ENCODE assay signal across 8 cellular contexts in the genomic region with DNA sequence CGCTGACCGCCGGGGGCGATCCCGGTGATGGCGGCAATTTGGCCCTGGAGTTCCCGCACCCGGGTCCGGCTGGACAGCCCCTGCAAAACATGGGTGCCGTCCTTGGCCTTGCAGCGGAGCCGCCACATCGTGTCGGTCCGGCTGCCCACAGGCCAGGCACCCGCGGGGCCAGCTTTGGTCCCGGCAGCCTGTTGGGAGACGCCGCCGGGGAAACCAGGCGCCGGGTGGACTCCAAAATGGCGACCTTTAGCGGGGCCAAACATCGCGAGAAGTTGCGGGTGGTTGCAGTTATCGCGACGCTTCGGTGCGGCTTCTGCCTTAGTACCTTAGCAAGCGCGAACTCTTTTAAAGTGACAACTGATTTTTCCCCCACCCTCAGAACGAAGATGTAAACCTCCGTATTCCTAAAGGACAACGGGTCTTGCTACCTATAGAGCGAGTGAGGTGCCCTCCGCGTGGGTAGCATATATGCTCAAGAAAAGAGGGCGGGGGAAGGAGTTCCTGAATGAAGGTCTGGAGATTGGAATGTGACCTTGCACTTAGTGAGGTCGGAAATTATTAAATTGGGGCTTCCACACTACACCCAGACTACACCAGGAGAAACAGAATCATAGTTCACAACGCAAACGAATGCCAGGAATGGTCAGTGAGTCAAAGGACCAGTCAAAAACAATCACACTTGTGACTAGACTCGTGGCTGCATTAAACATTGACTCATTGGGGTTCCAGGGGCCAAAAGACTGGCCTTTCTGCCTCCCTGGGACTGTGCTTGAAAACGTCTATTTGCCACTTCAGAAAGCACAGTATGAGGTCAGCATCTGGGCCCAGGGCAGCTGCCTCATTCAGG. TPM values are rescaled to one million over a fixed set of nuclear protein-coding genes. Genes with fewer than 3 reads are reported as not detected.
DNase-seq lines count a peak whose midpoint lies in the region; ATAC-seq and TF ChIP-seq lines count a peak whose summit lies in the region.

YOD1 (minus strand) TSS at position 441 of the 847 bp plus-strand sequence; CDS start at position 263, 178 bp downstream.

- peak; percentile 94 for DNase-seq in HFFc6
- DNase-seq in NCI-H1694 (lab: John Stamatoyannopoulos, UW) = peak; percentile 42
- peak in 54 of 56 donors; percentile 34 to 89 (median 75) for DNase-seq in amygdala (lab: John Stamatoyannopoulos, UW)
- DNase-seq in left ventricle myocardium superior = peak; percentile 94
- peak; percentile 79 for DNase-seq in progenitor cell of endocrine pancreas (ENCODE audit: low spot score, unreplicated experiment)
- peak; percentile 90 to 93 for DNase-seq in upper lobe of left lung

- TF ChIP-seq POLR2A in upper lobe of left lung (IDR thresholded peaks at IDR 0.05) = peak in 3 of 4 donors; percentile 36 to 81 (median 38)

- H3K4me3 Mint-ChIP-seq in HFFc6 (peak within 1 kb of the TSS; percentile 97), progenitor cell of endocrine pancreas (ENCODE audit: low read depth) (peak within 1 kb of the TSS; percentile 97)
- peak within 1 kb of the TSS; percentile 98 for H3K4me3 Mint-ChIP-seq in T-helper 1 cell treated with Interleukin-12 subunit alpha and Interleukin-12 subunit beta and Interleukin-4 antibody, amounts not matched to agents 30 μg/mL and 1 μg/mL, for 36 hours

- H3K9me3 Mint-ChIP-seq in HFFc6 (no peaks in the 10 kb centered on the region), progenitor cell of endocrine pancreas (ENCODE audit: low read depth) (no peaks in the 10 kb centered on the region)
- no peaks in the 10 kb centered on the region for H3K9me3 Mint-ChIP-seq in T-helper 1 cell treated with Interleukin-12 subunit alpha and Interleukin-12 subunit beta and Interleukin-4 antibody, amounts not matched to agents 30 μg/mL and 1 μg/mL, for 36 hours

- peak within 1 kb of the TSS; percentile 96 for H3K27ac Mint-ChIP-seq in HFFc6
- H3K27ac Mint-ChIP-seq in T-helper 1 cell treated with Interleukin-12 subunit alpha and Interleukin-12 subunit beta and Interleukin-4 antibody, amounts not matched to agents 30 μg/mL and 1 μg/mL, for 36 hours = peak within 1 kb of the TSS; percentile 90
- H3K27ac Mint-ChIP-seq in progenitor cell of endocrine pancreas = peak within 1 kb of the TSS; percentile 98

- peak; percentile 60 for ATAC-seq in left ventricle myocardium superior
- peak; percentile 75 to 87 for ATAC-seq in upper lobe of left lung (ENCODE audit: low FRiP score in 2 of 2)

- peak within 1 kb of the TSS; percentile 97 for H3K9ac ChIP-seq in ES-I3 (ENCODE audit: low read depth, low read length)

- H3K36me3 Mint-ChIP-seq in HFFc6 (ENCODE audit: low read depth) = peaks cover 31% of the 10 kb centered on the region
- H3K36me3 Mint-ChIP-seq in T-helper 1 cell treated with Interleukin-12 subunit alpha and Interleukin-12 subunit beta and Interleukin-4 antibody, amounts not matched to agents 30 μg/mL and 1 μg/mL, for 36 hours (ENCODE audit: low read depth) = peaks cover 19% of the 10 kb centered on the region
- H3K36me3 Mint-ChIP-seq in progenitor cell of endocrine pancreas (ENCODE audit: insufficient read depth) = peaks cover 5% of the 10 kb centered on the region

- peak within 1 kb of the TSS; percentile 71 to 91 (median 80) for H3K4me3 ChIP-seq in upper lobe of left lung

- H3K27me3 ChIP-seq in upper lobe of left lung = no peaks in the 10 kb centered on the region

- H3K4me1 ChIP-seq in ES-I3 (ENCODE audit: insufficient read depth, low read length) (peaks cover 6% of the 10 kb centered on the region; the same call in 1 of the 2 replicates), upper lobe of left lung (peaks cover 32 to 62% (median 44%) of the 10 kb centered on the region in 4 donors)

- peak in 1 of 4 donors; percentile 35 for TF ChIP-seq EP300 in upper lobe of left lung (IDR thresholded peaks at IDR 0.05)

- H3K4me1 Mint-ChIP-seq in HFFc6 (ENCODE audit: low read depth) (peaks cover 63% of the 10 kb centered on the region), progenitor cell of endocrine pancreas (ENCODE audit: low read depth) (peaks cover 28% of the 10 kb centered on the region)
- H3K4me1 Mint-ChIP-seq in T-helper 1 cell treated with Interleukin-12 subunit alpha and Interleukin-12 subunit beta and Interleukin-4 antibody, amounts not matched to agents 30 μg/mL and 1 μg/mL, for 36 hours (ENCODE audit: low read depth) = peaks cover 52% of the 10 kb centered on the region

- H3K27me3 Mint-ChIP-seq in HFFc6 (ENCODE audit: insufficient read depth) (peaks cover 7% of the 10 kb centered on the region), progenitor cell of endocrine pancreas (peaks cover 6% of the 10 kb centered on the region)
- H3K27me3 Mint-ChIP-seq in T-helper 1 cell treated with Interleukin-12 subunit alpha and Interleukin-12 subunit beta and Interleukin-4 antibody, amounts not matched to agents 30 μg/mL and 1 μg/mL, for 36 hours (ENCODE audit: low read depth) = peaks cover 5% of the 10 kb centered on the region

- peak within 1 kb of the TSS; percentile 90 to 97 (median 94) for H3K27ac ChIP-seq in upper lobe of left lung

- TF ChIP-seq CTCF in HFFc6 (IDR thresholded peaks at IDR 0.05) (no peak), progenitor cell of endocrine pancreas (IDR thresholded peaks at IDR 0.05; ENCODE audit: unreplicated experiment) (no peak), upper lobe of left lung (IDR thresholded peaks at IDR 0.05) (no peak)

- 12 to 28% methylated on average over 16 to 27 of the region's 47 CpGs for WGBS in upper lobe of left lung, 2 donors

- peaks cover 10% of the 10 kb centered on the region for H3K36me3 ChIP-seq in ES-I3 (ENCODE audit: insufficient read depth, low read length)
- H3K36me3 ChIP-seq in upper lobe of left lung = peaks cover 0 to 21% (median 7%) of the 10 kb centered on the region in 4 donors

- intact Hi-C loops in left ventricle myocardium superior (cut with micrococcal nuclease) = no loop called here

- H3K9me3 ChIP-seq in ES-I3 (ENCODE audit: control insufficient read depth, insufficient read depth, low read length) (no peaks in the 10 kb centered on the region), upper lobe of left lung (no peaks in the 10 kb centered on the region)

RNA-seq across cellular contexts. Expression of gene YOD1, which starts in this region (rescaled TPM):
- total RNA-seq in HFFc6 (2021; fragmentation: NEBNext Ultra II Directional; extraction: Animal tissue kit (Norgen Biotek cat#: 25700)) = 10 to 100 TPM in 1 of 6 experiments, 1 to 10 TPM in 5; 6.5 to 10.6 (median 7.1) TPM
- total RNA-seq in left ventricle myocardium superior = 4.9 TPM
- 8.7 and 8.8 TPM in 2 replicates for total RNA-seq in progenitor cell of endocrine pancreas
- total RNA-seq in upper lobe of left lung = 10 to 100 TPM in 3 of 6 donors, 1 to 10 TPM in 3; 6.0 to 24.4 (median 9.4) TPM

Comparison
In these comparisons a context has a peak if more than half of its experiments do, and no peak if none do; other contexts are left out.
1. Peak in every context shown above with its lines: DNase-seq, ATAC-seq, H3K4me3 ChIP-seq and H3K27ac ChIP-seq.
2. DNase-seq: peak in every context shown above with its lines; median percentile 94 in HFFc6; 94 in left ventricle myocardium superior; 92 in upper lobe of left lung; 79 in progenitor cell of endocrine pancreas; 75 in amygdala; 42 in NCI-H1694.